ENCODE assay signal across 8 cellular contexts in genomic region chr17:77957215-77957868, GRCh38. TPM values are rescaled to one million over a fixed set of nuclear protein-coding genes. Genes with fewer than 3 reads are reported as not detected.
DNase-seq lines count a peak whose midpoint lies in the region; ATAC-seq and TF ChIP-seq lines count a peak whose summit lies in the region.

No MANE protein-coding gene starts in this region.

- peak overlapping the region; percentile 86 for H3K4me3 Mint-ChIP-seq in activated T-cell treated with anti-CD3 and anti-CD28 coated beads, Interleukin-2, amount 50 U/mL, for 24 hours
- H3K4me3 Mint-ChIP-seq in memory B cell, result peak overlapping the region; percentile 91

- H3K36me3 ChIP-seq in vagina, result no peaks in the 10 kb centered on the region

- no peak for TF ChIP-seq CTCF in vagina (IDR thresholded peaks at IDR 0.05)

- H3K27ac Mint-ChIP-seq in activated T-cell treated with anti-CD3 and anti-CD28 coated beads, Interleukin-2, amount 50 U/mL, for 24 hours, result peak overlapping the region; percentile 90
- peak overlapping the region; percentile 93 for H3K27ac Mint-ChIP-seq in memory B cell

- no peak for TF ChIP-seq POLR2A in vagina (IDR thresholded peaks at IDR 0.05)

- no peaks in the 10 kb centered on the region for H3K9me3 Mint-ChIP-seq in activated T-cell treated with anti-CD3 and anti-CD28 coated beads, Interleukin-2, amount 50 U/mL, for 24 hours
- H3K9me3 Mint-ChIP-seq in memory B cell, result no peaks in the 10 kb centered on the region

- peaks cover 15% of the 10 kb centered on the region for H3K36me3 Mint-ChIP-seq in activated T-cell treated with anti-CD3 and anti-CD28 coated beads, Interleukin-2, amount 50 U/mL, for 24 hours (ENCODE audit: low read depth)
- H3K36me3 Mint-ChIP-seq in memory B cell, result peaks cover 2% of the 10 kb centered on the region

- H3K4me1 Mint-ChIP-seq in activated T-cell treated with anti-CD3 and anti-CD28 coated beads, Interleukin-2, amount 50 U/mL, for 24 hours (ENCODE audit: low read depth), result peaks cover 41% of the 10 kb centered on the region
- H3K4me1 Mint-ChIP-seq in memory B cell, result peaks cover 16% of the 10 kb centered on the region

- H3K27ac ChIP-seq in vagina, result peak overlapping the region; percentile 72

- H3K9me3 ChIP-seq in vagina, result no peaks in the 10 kb centered on the region

- no peaks in the 10 kb centered on the region for H3K27me3 ChIP-seq in vagina

- peaks cover 5% of the 10 kb centered on the region for H3K27me3 Mint-ChIP-seq in activated T-cell treated with anti-CD3 and anti-CD28 coated beads, Interleukin-2, amount 50 U/mL, for 24 hours
- H3K27me3 Mint-ChIP-seq in memory B cell, result peaks cover 12% of the 10 kb centered on the region

- no peak for ATAC-seq in memory B cell (ENCODE audit: low read depth)
- ATAC-seq in sciatic nerve, result no peak

- intact Hi-C loops in vagina (cut with DNase I) (no loop called here), sciatic nerve (cut with DNase I) (no loop called here)

- H3K4me3 ChIP-seq in vagina, result peak overlapping the region; percentile 61 to 80

- no peak for DNase-seq in activated T-cell treated with anti-CD3 and anti-CD28 coated beads, Interleukin-2, amount 50 U/mL, for 24 hours
- DNase-seq in activated T-cell treated with anti-CD3 and anti-CD28 coated beads, Interleukin-2, amount 50 U/mL, for 1 hour, result no peak
- DNase-seq in NCI-H146 treated with DMSO at 0.1 percent for 48 hours (lab: John Stamatoyannopoulos, UW; ENCODE audit: unreplicated experiment), result peak; percentile 8
- peak; percentile 5 for DNase-seq in central memory CD4-positive, alpha-beta T cell
- peak in 1 of 2 donors; percentile 24 for DNase-seq in memory B cell (ENCODE audit: low spot score in 2 of 2)
- no peak for DNase-seq in vagina (ENCODE audit: extremely low spot score in 2 of 2)
- DNase-seq in NCI-H1092 (lab: John Stamatoyannopoulos, UW), result no peak
- DNase-seq in sciatic nerve (ENCODE audit: low spot score), result no peak

- peaks cover 30% of the 10 kb centered on the region for H3K4me1 ChIP-seq in vagina

RNA-seq across cellular contexts. Expression of gene TNRC6C, which starts 1.2 kb away (rescaled TPM):
- total RNA-seq in vagina, result 14.7 TPM
- total RNA-seq in sciatic nerve, result 69.3 TPM

Comparison
In these comparisons a context has a peak if more than half of its experiments do, and no peak if none do; other contexts are left out.
1. DNase-seq: peak in NCI-H146 treated with DMSO at 0.1 percent for 48 hours (single experiment) and central memory CD4-positive, alpha-beta T cell (single experiment); none in activated T-cell treated with anti-CD3 and anti-CD28 coated beads, Interleukin-2, amount 50 U/mL, for 24 hours (single experiment), activated T-cell treated with anti-CD3 and anti-CD28 coated beads, Interleukin-2, amount 50 U/mL, for 1 hour (single experiment), vagina (0 of 2), NCI-H1092 (single experiment) and sciatic nerve (single experiment).